ENCODE assay signal across 22 cellular contexts in the genomic region with DNA sequence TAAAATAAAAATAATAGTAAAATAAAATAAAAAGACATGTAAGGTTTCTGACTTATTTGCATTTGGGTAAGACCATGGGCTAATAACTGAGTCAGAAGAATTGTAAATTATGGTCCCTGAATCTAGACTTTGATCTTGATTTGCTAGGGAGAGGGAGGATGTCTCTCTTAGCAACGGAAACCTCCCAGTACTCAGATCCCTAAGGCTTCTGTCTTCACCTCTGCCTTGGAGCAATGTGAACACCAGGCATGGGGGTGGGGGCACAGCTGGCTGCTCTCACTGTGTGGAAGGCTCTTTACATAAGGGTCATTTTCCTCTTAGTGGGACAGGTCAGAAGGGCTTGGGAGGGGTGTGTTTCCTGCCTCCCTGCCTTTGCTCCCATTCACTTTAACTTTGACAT. TPM values are rescaled to one million over a fixed set of nuclear protein-coding genes. Genes with fewer than 3 reads are reported as not detected.
DNase-seq lines count a peak whose midpoint lies in the region; ATAC-seq, FAIRE-seq and TF ChIP-seq lines count a peak whose summit lies in the region.
"Had no signal": no experiment of that assay in that cellular context is flagged by ENCODE, and none has a peak within 500 bp of the region (broad histone marks: within the 10 kb centered on the region; RNA-seq: fewer than 3 reads in every experiment).

No MANE protein-coding gene starts in this region.

- FAIRE-seq in small intestine (lab: Jason Lieb, UNC) = no peak
- FAIRE-seq: G401.6, GM19239, HepG2, HTR-8/SVneo had no signal

- no peak for TF ChIP-seq CTCF in GM23338 (conservative IDR thresholded peaks at IDR 0.05; ENCODE audit: low read depth in 2 of 2)
- TF ChIP-seq CTCF in Peyer's patch (IDR thresholded peaks at IDR 0.05) = no peak
- TF ChIP-seq CTCF in GM13977 (IDR thresholded peaks at IDR 0.05; ENCODE audit: extremely low read depth, insufficient read depth, missing control alignments) = no peak

- peaks cover 12% of the 10 kb centered on the region for H3K27me3 ChIP-seq in GM23338 (ENCODE audit: insufficient read depth)
- H3K27me3 ChIP-seq in Peyer's patch = no peaks in the 10 kb centered on the region
- no peaks in the 10 kb centered on the region for H3K27me3 ChIP-seq in small intestine (ENCODE audit: control insufficient read depth in 2 of 2, insufficient read depth in 2 of 2, low read length in 2 of 2)

- H3K4me3 ChIP-seq in GM23338 = no peak overlapping the region
- H3K4me3 ChIP-seq in Peyer's patch = no peak overlapping the region
- H3K4me3 ChIP-seq in small intestine (ENCODE audit: low read depth in 1 of 2, low read length in 2 of 2) = no peak overlapping the region

- H3K4me1 ChIP-seq in GM23338 (ENCODE audit: insufficient read depth) (no peaks in the 10 kb centered on the region), Peyer's patch (peaks cover 0 to 28% (median 3%) of the 10 kb centered on the region in 4 donors), small intestine (ENCODE audit: control insufficient read depth in 2 of 2, insufficient read depth in 1 of 2, low read depth in 1 of 2, low read length in 1 of 2) (peaks cover 0 to 2% of the 10 kb centered on the region in 2 donors)

- peak; percentile 45; the same call in 2 of the 3 replicates for ATAC-seq in GM23338
- ATAC-seq in stimulated activated effector memory CD8-positive, alpha-beta T cell treated with anti-CD3 and anti-CD28 coated beads, Interleukin-12 subunit alpha, Interleukin-12 subunit beta, amount 100 ng/mL, for 72 hours = no peak
- ATAC-seq: HepG2 had no signal

- H4K20me1 ChIP-seq in GM23338 (replicated peaks; ENCODE audit: insufficient read depth) = no peaks in the 10 kb centered on the region

- DNase-seq in GM23338 (ENCODE audit: low spot score) (no peak), Peyer's patch (no peak), left kidney (ENCODE audit: low read depth, low spot score) (peak; percentile 70), small intestine (peak; percentile 73), NCI-H510A treated with DMSO at 0.1 percent for 48 hours (lab: John Stamatoyannopoulos, UW) (no peak), GM13977 (ENCODE audit: low spot score) (no peak)
- DNase-seq in stimulated activated effector memory CD8-positive, alpha-beta T cell treated with anti-CD3 and anti-CD28 coated beads, Interleukin-12 subunit alpha, Interleukin-12 subunit beta, amount 100 ng/mL, for 72 hours (ENCODE audit: low spot score in 2 of 2) = no peak
- DNase-seq: ACHN; C1 segment of cervical spinal cord; Calu3; CD4-positive, alpha-beta T cell; DMS153; DMS79 treated with DMSO at 0.1 percent for 48 hours; EL; HCEC 1CT; HFFc6 had no signal

- peaks cover 13% of the 10 kb centered on the region for H3K27me3 Mint-ChIP-seq in GM23338 (ENCODE audit: insufficient read depth, low read depth, poor library complexity)

- no peaks in the 10 kb centered on the region for H3K9me3 ChIP-seq in Peyer's patch
- no peaks in the 10 kb centered on the region for H3K9me3 ChIP-seq in small intestine (ENCODE audit: control insufficient read depth, low read depth)

- no peaks in the 10 kb centered on the region for H3K9me3 Mint-ChIP-seq in GM23338
- no peaks in the 10 kb centered on the region for H3K9me3 Mint-ChIP-seq in stimulated activated effector memory CD8-positive, alpha-beta T cell treated with anti-CD3 and anti-CD28 coated beads, Interleukin-12 subunit alpha, Interleukin-12 subunit beta, amount 100 ng/mL, for 72 hours
- H3K9me3 Mint-ChIP-seq: CD4-positive, alpha-beta T cell; HFFc6 had no signal

- H3K36me3 Mint-ChIP-seq in GM23338 (ENCODE audit: low read depth) = no peaks in the 10 kb centered on the region
- H3K36me3 Mint-ChIP-seq in stimulated activated effector memory CD8-positive, alpha-beta T cell treated with anti-CD3 and anti-CD28 coated beads, Interleukin-12 subunit alpha, Interleukin-12 subunit beta, amount 100 ng/mL, for 72 hours = no peaks in the 10 kb centered on the region

- H3K4me1 Mint-ChIP-seq in GM23338 = no peaks in the 10 kb centered on the region
- H3K4me1 Mint-ChIP-seq in stimulated activated effector memory CD8-positive, alpha-beta T cell treated with anti-CD3 and anti-CD28 coated beads, Interleukin-12 subunit alpha, Interleukin-12 subunit beta, amount 100 ng/mL, for 72 hours = peaks cover 16% of the 10 kb centered on the region

- no peaks in the 10 kb centered on the region for H3K9me2 ChIP-seq in GM23338 (ENCODE audit: insufficient read depth)

- H3K36me3 ChIP-seq in GM23338 (ENCODE audit: insufficient read depth) = no peaks in the 10 kb centered on the region
- H3K36me3 ChIP-seq in Peyer's patch = no peaks in the 10 kb centered on the region
- H3K36me3 ChIP-seq in small intestine (ENCODE audit: control insufficient read depth in 2 of 2, insufficient read depth in 2 of 2, low read length in 2 of 2) = no peaks in the 10 kb centered on the region

- H3K79me2 ChIP-seq in GM23338 (replicated peaks; ENCODE audit: insufficient read depth) = no peaks in the 10 kb centered on the region

- 21 to 39% (median 22%) methylated on average over 1 of the region's 1 CpG for WGBS in small intestine, 3 donors

- H3F3A ChIP-seq in GM23338 (replicated peaks; ENCODE audit: low read depth) = no peaks in the 10 kb centered on the region

- H3K4me2 ChIP-seq in GM23338 = no peak overlapping the region

- H2AFZ ChIP-seq in GM23338 = no peak overlapping the region

- H3K4me3 Mint-ChIP-seq in GM23338 = no peak overlapping the region
- no peak overlapping the region for H3K4me3 Mint-ChIP-seq in stimulated activated effector memory CD8-positive, alpha-beta T cell treated with anti-CD3 and anti-CD28 coated beads, Interleukin-12 subunit alpha, Interleukin-12 subunit beta, amount 100 ng/mL, for 72 hours
- H3K4me3 Mint-ChIP-seq: CD4-positive, alpha-beta T cell; HFFc6 had no signal

- no peak overlapping the region for H3K27ac ChIP-seq in GM23338 (ENCODE audit: low read depth)
- peak overlapping the region in 3 of 4 donors; percentile 2 to 49 (median 20) for H3K27ac ChIP-seq in Peyer's patch
- no peak overlapping the region for H3K27ac ChIP-seq in small intestine (ENCODE audit: low read depth in 1 of 2, low read length in 1 of 2)

- no peak for TF ChIP-seq POLR2A in Peyer's patch (IDR thresholded peaks at IDR 0.05)

- in situ Hi-C loops in GM13977 (cut with MboI; ENCODE audit: low pct_unique_long_range_greater_than_20kb, low sequenced_read_pairs, unreplicated experiment) = no loop called here

- H3K27ac Mint-ChIP-seq in GM23338 = no peak overlapping the region
- H3K27ac Mint-ChIP-seq in stimulated activated effector memory CD8-positive, alpha-beta T cell treated with anti-CD3 and anti-CD28 coated beads, Interleukin-12 subunit alpha, Interleukin-12 subunit beta, amount 100 ng/mL, for 72 hours = no peak overlapping the region
- H3K27ac Mint-ChIP-seq: CD4-positive, alpha-beta T cell; HFFc6 had no signal

TF ChIP-seq in GM23338, 12 proteins besides CTCF, POLR2A, EP300 and RAD21 (continues in another document):
- TF ChIP-seq NANOG (IDR thresholded peaks at IDR 0.05; ENCODE audit: borderline replicate concordance) (no peak), ZNF114 (CRISPR knock-in tag; IDR thresholded peaks at IDR 0.05) (no peak), POLR2AphosphoS5 (IDR thresholded peaks at IDR 0.05; ENCODE audit: low read depth) (no peak), CREB1 (CRISPR knock-in tag; IDR thresholded peaks at IDR 0.05; ENCODE audit: low read depth) (no peak), STAT1 (IDR thresholded peaks at IDR 0.05; ENCODE audit: unreplicated experiment) (no peak), JUNB (IDR thresholded peaks at IDR 0.05; ENCODE audit: unreplicated experiment) (no peak)
- TF ChIP-seq, protein P1, sequence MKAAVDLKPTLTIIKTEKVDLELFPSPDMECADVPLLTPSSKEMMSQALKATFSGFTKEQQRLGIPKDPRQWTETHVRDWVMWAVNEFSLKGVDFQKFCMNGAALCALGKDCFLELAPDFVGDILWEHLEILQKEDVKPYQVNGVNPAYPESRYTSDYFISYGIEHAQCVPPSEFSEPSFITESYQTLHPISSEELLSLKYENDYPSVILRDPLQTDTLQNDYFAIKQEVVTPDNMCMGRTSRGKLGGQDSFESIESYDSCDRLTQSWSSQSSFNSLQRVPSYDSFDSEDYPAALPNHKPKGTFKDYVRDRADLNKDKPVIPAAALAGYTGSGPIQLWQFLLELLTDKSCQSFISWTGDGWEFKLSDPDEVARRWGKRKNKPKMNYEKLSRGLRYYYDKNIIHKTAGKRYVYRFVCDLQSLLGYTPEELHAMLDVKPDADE (IDR thresholded peaks at IDR 0.05) = no peak

RNA-seq across cellular contexts. Expression of a gene that starts 17.0 kb away (rescaled TPM):
- total RNA-seq in GM23338 (2014; rRNA removed; shearing (Covaris generic)) = 11.7 and 13.6 TPM in 2 replicates
- polyA plus RNA-seq in GM23338 (2016; fragmentation: Nextera tagmentation; extraction: Ambion mirVana) (8.8 and 11.2 TPM in 2 replicates), small intestine (100 to 1,000 TPM; 221 to 414 (median 262) TPM)
- 100 to 1,000 TPM; 228 to 892 (median 538) TPM for total RNA-seq in Peyer's patch
- total RNA-seq: CD4-positive, alpha-beta T cell had no signal

RNA-seq across cellular contexts. Expression of a gene that starts 31.9 kb away (rescaled TPM):
- 0.35 and 0.62 TPM in 2 replicates for total RNA-seq in GM23338 (2014; rRNA removed; shearing (Covaris generic))
- polyA plus RNA-seq in GM23338 (2016; fragmentation: Nextera tagmentation; extraction: Ambion mirVana) (0.82 and 1.4 TPM in 2 replicates), small intestine (1 to 10 TPM in 2 of 3 donors, not detected in 1; 1.6 to 2.9 TPM)
- total RNA-seq in Peyer's patch = under 1 TPM in 1 of 4 donors, not detected in 3; 0.53 TPM
- total RNA-seq: A172; Calu3; CD4-positive, alpha-beta T cell; H4; HepG2 had no signal
- polyA plus RNA-seq: HepG2 had no signal

RNA-seq across cellular contexts. Expression of a gene that starts 46.4 kb away (rescaled TPM):
- total RNA-seq in GM23338 (2014; rRNA removed; shearing (Covaris generic)) = 10.6 and 11.9 TPM in 2 replicates
- polyA plus RNA-seq in GM23338 (2016; fragmentation: Nextera tagmentation; extraction: Ambion mirVana) (2.6 and 2.9 TPM in 2 replicates), small intestine (10 to 100 TPM; 20.8 to 29.2 (median 28.9) TPM)
- total RNA-seq in Peyer's patch = 10 to 100 TPM; 28.1 to 62.1 (median 54.6) TPM

RNA-seq across cellular contexts. Expression of a gene that starts 47.5 kb away (rescaled TPM):
- 1.7 and 2.0 TPM in 2 replicates for total RNA-seq in GM23338 (2014; rRNA removed; shearing (Covaris generic))
- polyA plus RNA-seq in GM23338 (2016; fragmentation: Nextera tagmentation; extraction: Ambion mirVana) (0.28 and 1.0 TPM in 2 replicates), small intestine (1 to 10 TPM in 2 of 3 donors, not detected in 1; 1.1 to 1.2 TPM)
- 1 to 10 TPM in 1 of 4 donors, not detected in 3; 1.8 TPM for total RNA-seq in Peyer's patch
- total RNA-seq: A172; Calu3; CD4-positive, alpha-beta T cell had no signal

Comparison
In these comparisons a context has a peak if more than half of its experiments do, and no peak if none do; other contexts are left out.
1. DNase-seq: peak in left kidney (single experiment) and small intestine (single experiment); none in GM23338 (single experiment), Peyer's patch (0 of 3), NCI-H510A treated with DMSO at 0.1 percent for 48 hours (single experiment), GM13977 (single experiment) and stimulated activated effector memory CD8-positive, alpha-beta T cell treated with anti-CD3 and anti-CD28 coated beads, Interleukin-12 subunit alpha, Interleukin-12 subunit beta, amount 100 ng/mL, for 72 hours (0 of 2).
2. H3K27ac ChIP-seq: peak in Peyer's patch (3 of 4); none in GM23338 (single experiment) and small intestine (0 of 2).
3. RNA of a gene that starts 17.0 kb away (total RNA-seq): 228 to 892 TPM in Peyer's patch; 11.7 to 13.6 TPM in GM23338; every median in the first group is over 10 times any median in the second.